ENCODE assay signal across 31 cellular contexts in the genomic region with DNA sequence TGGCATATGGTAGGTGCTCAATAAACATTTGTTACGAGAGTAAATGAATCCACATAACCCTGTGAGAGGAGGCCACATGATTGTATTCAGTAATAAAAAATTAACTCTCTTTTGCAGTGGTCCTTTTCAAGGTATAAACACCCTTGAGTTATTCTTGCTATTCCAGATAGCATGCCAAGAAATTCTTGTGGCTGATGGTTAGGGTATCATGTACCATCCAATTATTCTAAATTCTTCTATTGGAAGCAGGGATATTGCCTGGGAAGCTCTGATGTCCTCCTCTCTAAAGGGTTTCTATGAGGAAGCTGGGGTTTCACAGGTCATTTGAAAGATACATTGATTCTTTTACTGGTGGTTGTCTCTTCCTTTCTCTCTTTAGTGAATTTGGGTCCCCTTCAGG.
"Had no signal": no experiment of that assay in that cellular context is flagged by ENCODE, and none has a peak within 500 bp of the region (broad histone marks: within the 10 kb centered on the region; RNA-seq: fewer than 3 reads in every experiment).

No MANE protein-coding gene starts in this region.

- H3K36me3 Mint-ChIP-seq: activated naive CD8-positive, alpha-beta T cell treated with anti-CD3 and anti-CD28 coated beads, Interleukin-2, amount 10 ng/mL, durations not matched to agents 7 days and 5 days; IgD-negative memory B cell; WTC11 had no signal

- H3K27ac ChIP-seq: adrenal gland, brain microvascular endothelial cell, cardiac muscle cell, Peyer's patch, RWPE1, SJSA1 had no signal

- H3K27me3 ChIP-seq: adrenal gland, brain microvascular endothelial cell, cardiac muscle cell, Peyer's patch, SJSA1 had no signal

- ATAC-seq: activated CD8-positive, alpha-beta T cell treated with anti-CD3 and anti-CD28 coated beads, Interleukin-2, amount 10 ng/mL, durations not matched to agents 7 days and 5 days; T-helper 17 cell; WTC11 had no signal

- H3K36me3 ChIP-seq: adrenal gland, brain microvascular endothelial cell, cardiac muscle cell, Peyer's patch, SJSA1 had no signal

- DNase-seq: activated CD4-positive, alpha-beta T cell treated with anti-CD3 and anti-CD28 coated beads for 48 hours; activated CD4-positive, alpha-beta T cell treated with anti-CD3 and anti-CD28 coated beads, Interleukin-2, amount 50 U/mL, for 4 hours; activated CD4-positive, CD25-positive, alpha-beta regulatory T cell treated with anti-CD3 and anti-CD28 coated beads, Interleukin-2, amount 50 U/mL, for 72 hours; activated CD8-positive, alpha-beta memory T cell treated with anti-CD3 and anti-CD28 coated beads, Interleukin-2, amount 50 U/mL, for 48 hours; activated CD8-positive, alpha-beta T cell treated with anti-CD3 and anti-CD28 coated beads, Interleukin-2, amount 10 ng/mL, durations not matched to agents 7 days and 5 days; activated naive CD4-positive, alpha-beta T cell treated with anti-CD3 and anti-CD28 coated beads, Interleukin-2, amount 50 U/mL, for 16 hours; activated naive CD8-positive, alpha-beta T cell treated with anti-CD3 and anti-CD28 coated beads, Interleukin-2, amount 10 ng/mL, durations not matched to agents 7 days and 5 days; activated T-cell treated with anti-CD3 and anti-CD28 coated beads, Interleukin-2, amount 50 U/mL, for 1 hour; adrenal gland; aorta; brain microvascular endothelial cell; cerebellar nuclear complex; KG1; MV-4-11; NCI-H1092 treated with DMSO at 0.1 percent for 48 hours; NCI-H1417 treated with DMSO at 0.1 percent for 48 hours; NCI-H1694; NCI-H2029; NCI-H2107; NCI-H345; NCI-H510A; NCI-H69; Peyer's patch; SHP77; T-helper 17 cell; T-helper 9 cell had no signal

- H3K9me3 ChIP-seq: adrenal gland, Peyer's patch, SJSA1 had no signal

- H3K4me3 ChIP-seq: adrenal gland, cardiac muscle cell, Peyer's patch, SJSA1 had no signal

- H3K4me1 ChIP-seq: adrenal gland, Peyer's patch, SJSA1 had no signal

- H3K27ac Mint-ChIP-seq: activated CD8-positive, alpha-beta T cell treated with anti-CD3 and anti-CD28 coated beads, Interleukin-2, amount 10 ng/mL, durations not matched to agents 7 days and 5 days; activated naive CD8-positive, alpha-beta T cell treated with anti-CD3 and anti-CD28 coated beads, Interleukin-2, amount 10 ng/mL, durations not matched to agents 7 days and 5 days; IgD-negative memory B cell; T-helper 17 cell; WTC11 had no signal

- H3K4me1 Mint-ChIP-seq: activated naive CD8-positive, alpha-beta T cell treated with anti-CD3 and anti-CD28 coated beads, Interleukin-2, amount 10 ng/mL, durations not matched to agents 7 days and 5 days; IgD-negative memory B cell had no signal

- H3K9me3 Mint-ChIP-seq: activated naive CD8-positive, alpha-beta T cell treated with anti-CD3 and anti-CD28 coated beads, Interleukin-2, amount 10 ng/mL, durations not matched to agents 7 days and 5 days; WTC11 had no signal

- H3K27me3 Mint-ChIP-seq: activated naive CD8-positive, alpha-beta T cell treated with anti-CD3 and anti-CD28 coated beads, Interleukin-2, amount 10 ng/mL, durations not matched to agents 7 days and 5 days; T-helper 17 cell had no signal

- H3K4me3 Mint-ChIP-seq: activated CD8-positive, alpha-beta T cell treated with anti-CD3 and anti-CD28 coated beads, Interleukin-2, amount 10 ng/mL, durations not matched to agents 7 days and 5 days; activated naive CD8-positive, alpha-beta T cell treated with anti-CD3 and anti-CD28 coated beads, Interleukin-2, amount 10 ng/mL, durations not matched to agents 7 days and 5 days; IgD-negative memory B cell; T-helper 17 cell; WTC11 had no signal
